9 cellular contexts compared by ENCODE assay signal in genomic region chr9:127852829-127853228, GRCh38. TPM values are rescaled to one million over a fixed set of nuclear protein-coding genes. Genes with fewer than 3 reads are reported as not detected.
DNase-seq lines count a peak whose midpoint lies in the region; ATAC-seq, FAIRE-seq and TF ChIP-seq lines count a peak whose summit lies in the region.
"Had no signal": no experiment of that assay in that cellular context is flagged by ENCODE, and none has a peak within 500 bp of the region (broad histone marks: within the 10 kb centered on the region; RNA-seq: fewer than 3 reads in every experiment).

No MANE protein-coding gene starts in this region.

- peaks cover 18% of the 10 kb centered on the region for H3K9me3 Mint-ChIP-seq in activated T-helper 2 cell treated with anti-CD3 and anti-CD28 coated beads, Interferon-gamma antibody, Interleukin-2, Interleukin-4, amounts not matched to agents 10 μg/mL and 5 μg/mL and 100 μg/mL, durations not matched to agents 14 hours and 24 hours and 36 hours

- H3K27ac ChIP-seq in GM23248, result no peak overlapping the region
- peak overlapping the region in 3 of 4 donors; percentile 81 to 86 (median 86) for H3K27ac ChIP-seq in gastroesophageal sphincter
- peak overlapping the region in 19 of 21 experiments; percentile 4 to 96 (median 86) for H3K27ac ChIP-seq in skin epidermis

- H3K4me1 ChIP-seq in GM23248 (ENCODE audit: insufficient read depth) (peaks cover 19% of the 10 kb centered on the region), gastroesophageal sphincter (peaks cover 0 to 55% (median 22%) of the 10 kb centered on the region in 3 donors)

- POLR2A ChIA-PET in HEK293T (lab: Yijun Ruan, JAX), result no interaction called here

- H3K27me3 Mint-ChIP-seq in activated T-helper 2 cell treated with anti-CD3 and anti-CD28 coated beads, Interferon-gamma antibody, Interleukin-2, Interleukin-4, amounts not matched to agents 10 μg/mL and 5 μg/mL and 100 μg/mL, durations not matched to agents 14 hours and 24 hours and 36 hours (ENCODE audit: low read depth), result no peaks in the 10 kb centered on the region

- peaks cover 66% of the 10 kb centered on the region for H3K79me2 ChIP-seq in GM23248 (ENCODE audit: insufficient read depth)

- H3K27me3 ChIP-seq in GM23248 (replicated peaks; ENCODE audit: insufficient read depth) (no peaks in the 10 kb centered on the region), gastroesophageal sphincter (no peaks in the 10 kb centered on the region)

- CTCF ChIA-PET in HEK293T (lab: Yijun Ruan, JAX), result no interaction called here

- H3K4me3 Mint-ChIP-seq in activated T-helper 2 cell treated with anti-CD3 and anti-CD28 coated beads, Interferon-gamma antibody, Interleukin-2, Interleukin-4, amounts not matched to agents 10 μg/mL and 5 μg/mL and 100 μg/mL, durations not matched to agents 14 hours and 24 hours and 36 hours (ENCODE audit: low read depth), result peak overlapping the region; percentile 87

- H3K9me2 ChIP-seq in GM23248 (ENCODE audit: insufficient read depth), result no peaks in the 10 kb centered on the region

- H3K4me3 ChIP-seq in GM23248 (peak overlapping the region; percentile 95), gastroesophageal sphincter (peak overlapping the region; percentile 41 to 68), skin epidermis (peak overlapping the region; percentile 43 to 61 (median 54))

- no peaks in the 10 kb centered on the region; the same call in 1 of the 2 replicates for H3F3A ChIP-seq in GM23248 (ENCODE audit: insufficient read depth)

- DNase-seq in GM23248, result no peak
- no peak for DNase-seq in activated T-helper 2 cell treated with anti-CD3 and anti-CD28 coated beads, Interferon-gamma antibody, Interleukin-2, Interleukin-4, amounts not matched to agents 10 μg/mL and 5 μg/mL and 100 μg/mL, durations not matched to agents 14 hours and 24 hours and 36 hours (ENCODE audit: low spot score)
- DNase-seq in HEK293T (ENCODE audit: extremely low spot score), result no peak
- no peak for DNase-seq in D721Med (ENCODE audit: insufficient read length, low spot score)
- DNase-seq in NCI-H774 (lab: John Stamatoyannopoulos, UW), result no peak
- DNase-seq: activated CD4-positive, CD25-positive, alpha-beta regulatory T cell treated with anti-CD3 and anti-CD28 coated beads, Interleukin-2, amount 50 U/mL, for 72 hours; kidney glomerular epithelial cell had no signal

- no peak for ATAC-seq in gastroesophageal sphincter

- H3K27ac Mint-ChIP-seq in activated T-helper 2 cell treated with anti-CD3 and anti-CD28 coated beads, Interferon-gamma antibody, Interleukin-2, Interleukin-4, amounts not matched to agents 10 μg/mL and 5 μg/mL and 100 μg/mL, durations not matched to agents 14 hours and 24 hours and 36 hours, result peak overlapping the region; percentile 17

- intact Hi-C loops in activated T-helper 2 cell treated with anti-CD3 and anti-CD28 coated beads, Interferon-gamma antibody, Interleukin-2, Interleukin-4, amounts not matched to agents 10 μg/mL and 5 μg/mL and 100 μg/mL, durations not matched to agents 14 hours and 24 hours and 36 hours (cut with micrococcal nuclease), result no loop called here

- H3K9me3 ChIP-seq in GM23248 (ENCODE audit: low read depth), result no peaks in the 10 kb centered on the region
- H3K9me3 ChIP-seq in gastroesophageal sphincter, result peaks cover 0 to 6% (median 0%) of the 10 kb centered on the region in 3 donors

- H2AFZ ChIP-seq in GM23248, result no peak overlapping the region

- FAIRE-seq in D721Med (lab: Jason Lieb, UNC), result no peak

- TF ChIP-seq CTCF in gastroesophageal sphincter (IDR thresholded peaks at IDR 0.05), result no peak
- TF ChIP-seq CTCF in D721Med (IDR thresholded peaks at IDR 0.05; ENCODE audit: insufficient read depth, missing control alignments), result no peak

- no peaks in the 10 kb centered on the region for H4K20me1 ChIP-seq in GM23248 (ENCODE audit: insufficient read depth)

- in situ Hi-C loops in GM23248 (cut with MboI), result no loop called here

- TF ChIP-seq EP300 in gastroesophageal sphincter (IDR thresholded peaks at IDR 0.05), result no peak

- H3K9ac ChIP-seq in GM23248, result peak overlapping the region; percentile 91

- WGBS in GM23248 (ENCODE audit: low coverage in 1 of 2, low lambda C conversion rate in 2 of 2, missing lambda C conversion rate in 2 of 2), 2 experiments, result 84 to 88% methylated on average over 9 of the region's 9 CpGs
- 29 to 80% methylated on average over 3 of the region's 9 CpGs for WGBS in gastroesophageal sphincter (ENCODE audit: low coverage in 1 of 2), 2 donors

- H3K4me1 Mint-ChIP-seq in activated T-helper 2 cell treated with anti-CD3 and anti-CD28 coated beads, Interferon-gamma antibody, Interleukin-2, Interleukin-4, amounts not matched to agents 10 μg/mL and 5 μg/mL and 100 μg/mL, durations not matched to agents 14 hours and 24 hours and 36 hours (ENCODE audit: low read depth), result peaks cover 14% of the 10 kb centered on the region

- H3K36me3 ChIP-seq in GM23248 (ENCODE audit: low read depth) (peaks cover 8% of the 10 kb centered on the region; the same call in 1 of the 2 replicates), gastroesophageal sphincter (peaks cover 0 to 14% of the 10 kb centered on the region in 2 donors)

- no peak for TF ChIP-seq POLR2A in gastroesophageal sphincter (IDR thresholded peaks at IDR 0.05)

- peak overlapping the region; percentile 93 for H3K4me2 ChIP-seq in GM23248 (ENCODE audit: unreplicated experiment)

- H3K36me3 Mint-ChIP-seq in activated T-helper 2 cell treated with anti-CD3 and anti-CD28 coated beads, Interferon-gamma antibody, Interleukin-2, Interleukin-4, amounts not matched to agents 10 μg/mL and 5 μg/mL and 100 μg/mL, durations not matched to agents 14 hours and 24 hours and 36 hours (ENCODE audit: low read depth), result peaks cover 42% of the 10 kb centered on the region

TF ChIP-seq in HEK293T, 16 proteins besides CTCF, POLR2A, EP300 and RAD21:
- no peak for TF ChIP-seq ELF4 (IDR thresholded peaks at IDR 0.05)
- TF ChIP-seq SP1 (IDR thresholded peaks at IDR 0.05), result no peak
- no peak for TF ChIP-seq FOXM1 (IDR thresholded peaks at IDR 0.05; ENCODE audit: borderline replicate concordance)
- TF ChIP-seq ZNF384 (IDR thresholded peaks at IDR 0.05), result no peak

RNA-seq across cellular contexts. Expression of gene ENG, which starts 1.6 kb away (rescaled TPM):
- 54.5 and 57.4 TPM in 2 replicates for total RNA-seq in GM23248 (2014; rRNA removed; shearing (Covaris generic))
- 226 and 232 TPM in 2 replicates for polyA plus RNA-seq in GM23248 (2016; fragmentation: Nextera tagmentation; extraction: Ambion mirVana)
- total RNA-seq in activated T-helper 2 cell treated with anti-CD3 and anti-CD28 coated beads, Interferon-gamma antibody, Interleukin-2, Interleukin-4, amounts not matched to agents 10 μg/mL and 5 μg/mL and 100 μg/mL, durations not matched to agents 14 hours and 24 hours and 36 hours, result 27.5 and 28.1 TPM in 2 replicates
- total RNA-seq in gastroesophageal sphincter, result 10 to 100 TPM; 21.3 to 76.5 (median 48.0) TPM

RNA-seq across cellular contexts. Expression of gene AK1, which starts 24.6 kb away (rescaled TPM):
- total RNA-seq in GM23248 (2014; rRNA removed; shearing (Covaris generic)), result 51.8 and 52.9 TPM in 2 replicates
- polyA plus RNA-seq in GM23248 (2016; fragmentation: Nextera tagmentation; extraction: Ambion mirVana), result 157 and 159 TPM in 2 replicates
- 19.6 and 21.0 TPM in 2 replicates for total RNA-seq in activated T-helper 2 cell treated with anti-CD3 and anti-CD28 coated beads, Interferon-gamma antibody, Interleukin-2, Interleukin-4, amounts not matched to agents 10 μg/mL and 5 μg/mL and 100 μg/mL, durations not matched to agents 14 hours and 24 hours and 36 hours
- total RNA-seq in gastroesophageal sphincter, result 10 to 100 TPM; 46.7 to 73.9 (median 49.7) TPM

RNA-seq across cellular contexts. Expression of gene ST6GALNAC6, which starts 46.6 kb away (rescaled TPM):
- 78.8 and 88.0 TPM in 2 replicates for total RNA-seq in GM23248 (2014; rRNA removed; shearing (Covaris generic))
- polyA plus RNA-seq in GM23248 (2016; fragmentation: Nextera tagmentation; extraction: Ambion mirVana), result 81.1 and 82.0 TPM in 2 replicates
- 60.3 and 60.7 TPM in 2 replicates for total RNA-seq in activated T-helper 2 cell treated with anti-CD3 and anti-CD28 coated beads, Interferon-gamma antibody, Interleukin-2, Interleukin-4, amounts not matched to agents 10 μg/mL and 5 μg/mL and 100 μg/mL, durations not matched to agents 14 hours and 24 hours and 36 hours
- 100 to 1,000 TPM; 112 to 146 (median 132) TPM for total RNA-seq in gastroesophageal sphincter

RNA-seq across cellular contexts. Expression of gene FPGS, which starts 50.1 kb away (rescaled TPM):
- 67.7 and 80.4 TPM in 2 replicates for total RNA-seq in GM23248 (2014; rRNA removed; shearing (Covaris generic))
- 60.2 and 71.4 TPM in 2 replicates for polyA plus RNA-seq in GM23248 (2016; fragmentation: Nextera tagmentation; extraction: Ambion mirVana)
- total RNA-seq in activated T-helper 2 cell treated with anti-CD3 and anti-CD28 coated beads, Interferon-gamma antibody, Interleukin-2, Interleukin-4, amounts not matched to agents 10 μg/mL and 5 μg/mL and 100 μg/mL, durations not matched to agents 14 hours and 24 hours and 36 hours, result 116 and 137 TPM in 2 replicates
- total RNA-seq in gastroesophageal sphincter, result 10 to 100 TPM; 42.5 to 91.4 (median 63.2) TPM
